8 cellular contexts compared by ENCODE assay signal in genomic region chr6:71288228-71289038, GRCh38. TPM values are rescaled to one million over a fixed set of nuclear protein-coding genes. Genes with fewer than 3 reads are reported as not detected.
DNase-seq lines count a peak whose midpoint lies in the region; ATAC-seq and TF ChIP-seq lines count a peak whose summit lies in the region.

OGFRL1 (plus strand) TSS chr6:71288811; CDS start chr6:71288937, 126 bp downstream.

- H3K4me3 Mint-ChIP-seq in T-helper 1 cell treated with Interleukin-12 subunit alpha and Interleukin-12 subunit beta and Interleukin-4 antibody, amounts not matched to agents 30 μg/mL and 1 μg/mL, for 36 hours, result peak within 1 kb of the TSS; percentile 83

- H3K27ac ChIP-seq in angular gyrus (ENCODE audit: low read depth, low read length), result peak within 1 kb of the TSS; percentile 97
- peak within 1 kb of the TSS; percentile 90 to 96 for H3K27ac ChIP-seq in right atrium auricular region
- H3K27ac ChIP-seq in uterus, result peak within 1 kb of the TSS; percentile 90 to 94

- H3K4me3 ChIP-seq in right atrium auricular region, result peak within 1 kb of the TSS; percentile 75 to 80
- H3K4me3 ChIP-seq in uterus, result peak within 1 kb of the TSS; percentile 76 to 86

- ATAC-seq in HG02798 (IDR thresholded peaks at IDR 0.05; ENCODE audit: poor library complexity, unreplicated experiment), result peak; percentile 91

- TF ChIP-seq CTCF in right atrium auricular region (IDR thresholded peaks at IDR 0.05) (no peak), uterus (IDR thresholded peaks at IDR 0.05) (peak in 2 of 4 experiments; percentile 45 to 53)

- peaks cover 12% of the 10 kb centered on the region for H3K27me3 Mint-ChIP-seq in T-helper 1 cell treated with Interleukin-12 subunit alpha and Interleukin-12 subunit beta and Interleukin-4 antibody, amounts not matched to agents 30 μg/mL and 1 μg/mL, for 36 hours (ENCODE audit: low read depth)

- H3K9me3 ChIP-seq in right atrium auricular region, result no peaks in the 10 kb centered on the region
- no peaks in the 10 kb centered on the region for H3K9me3 ChIP-seq in uterus

- H3K4me1 ChIP-seq in right atrium auricular region (peaks cover 0 to 38% of the 10 kb centered on the region in 2 donors), uterus (no peaks in the 10 kb centered on the region)

- H3K36me3 Mint-ChIP-seq in T-helper 1 cell treated with Interleukin-12 subunit alpha and Interleukin-12 subunit beta and Interleukin-4 antibody, amounts not matched to agents 30 μg/mL and 1 μg/mL, for 36 hours (ENCODE audit: low read depth), result peaks cover 7% of the 10 kb centered on the region

- H3K27me3 ChIP-seq in right atrium auricular region (no peaks in the 10 kb centered on the region), uterus (no peaks in the 10 kb centered on the region)

- TF ChIP-seq POLR2A in GM15510 (IDR thresholded peaks at IDR 0.05; ENCODE audit: borderline replicate concordance, extremely low read depth, insufficient read length) (peak; percentile 72), uterus (IDR thresholded peaks at IDR 0.05) (peak; percentile 83 to 88)

- peaks cover 33% of the 10 kb centered on the region for H3K4me1 Mint-ChIP-seq in T-helper 1 cell treated with Interleukin-12 subunit alpha and Interleukin-12 subunit beta and Interleukin-4 antibody, amounts not matched to agents 30 μg/mL and 1 μg/mL, for 36 hours (ENCODE audit: low read depth)

- H3K9me3 Mint-ChIP-seq in T-helper 1 cell treated with Interleukin-12 subunit alpha and Interleukin-12 subunit beta and Interleukin-4 antibody, amounts not matched to agents 30 μg/mL and 1 μg/mL, for 36 hours, result no peaks in the 10 kb centered on the region

- peak within 1 kb of the TSS; percentile 67 for H3K27ac Mint-ChIP-seq in T-helper 1 cell treated with Interleukin-12 subunit alpha and Interleukin-12 subunit beta and Interleukin-4 antibody, amounts not matched to agents 30 μg/mL and 1 μg/mL, for 36 hours

- intact Hi-C loops in uterus (cut with DNase I; ENCODE audit: low total_unique reads), result no loop called here

- DNase-seq in NCI-H146 treated with DMSO at 0.1 percent for 48 hours (lab: John Stamatoyannopoulos, UW; ENCODE audit: unreplicated experiment) (peak; percentile 79), right atrium auricular region (ENCODE audit: low spot score) (peak; percentile 74), pulmonary artery endothelial cell (ENCODE audit: low read depth, low spot score) (peak; percentile 27), uterus (peak; percentile 64 to 76)

- H3K36me3 ChIP-seq in right atrium auricular region, result no peaks in the 10 kb centered on the region
- H3K36me3 ChIP-seq in uterus, result no peaks in the 10 kb centered on the region

RNA-seq across cellular contexts. Expression of gene OGFRL1, which starts in this region (rescaled TPM):
- total RNA-seq in right atrium auricular region (10 to 100 TPM; 12.0 to 15.1 TPM), pulmonary artery endothelial cell (15.8 and 17.6 TPM in 2 replicates), uterus (10 to 100 TPM in 3 of 4 donors, 1 to 10 TPM in 1; 9.0 to 35.6 (median 19.4) TPM)

Comparison
In these comparisons a context has a peak if more than half of its experiments do, and no peak if none do; other contexts are left out.
1. Peak in every context shown above with its lines: DNase-seq, ATAC-seq, H3K4me3 ChIP-seq and H3K27ac ChIP-seq.
2. DNase-seq: peak in every context shown above with its lines; median percentile 79 in NCI-H146 treated with DMSO at 0.1 percent for 48 hours; 74 in right atrium auricular region; 70 in uterus; 27 in pulmonary artery endothelial cell.